8 cellular contexts compared by ENCODE assay signal in the genomic region with DNA sequence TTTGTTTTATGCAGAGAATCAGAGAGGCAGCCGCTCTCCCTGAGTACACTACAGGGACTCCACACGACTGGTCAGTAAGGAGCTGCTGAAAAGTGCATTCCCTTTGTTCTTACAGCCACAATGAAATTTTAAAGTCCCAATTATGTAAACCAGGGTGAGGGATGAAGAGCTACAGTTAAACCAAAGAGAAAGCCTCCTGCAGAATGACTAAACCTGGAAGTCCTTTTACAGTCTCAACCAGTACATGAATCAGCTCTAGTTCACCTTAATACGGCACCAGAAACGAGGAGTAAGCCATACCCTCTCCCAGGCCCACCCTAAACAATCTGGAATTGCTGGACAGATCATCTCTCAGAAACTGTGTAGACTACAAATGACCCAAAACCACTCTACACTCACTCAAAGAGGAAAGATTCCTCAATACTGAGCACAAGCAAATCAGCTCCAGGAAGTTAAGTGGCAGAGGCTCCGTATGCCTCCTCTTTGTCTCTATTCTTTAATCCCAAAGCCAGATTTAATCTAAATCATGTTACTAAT.
DNase-seq lines count a peak whose midpoint lies in the region; ATAC-seq lines count a peak whose summit lies in the region.

No MANE protein-coding gene starts in this region.

- H3K79me2 ChIP-seq in mesendoderm (ENCODE audit: control insufficient read depth, insufficient read depth, low read length) (peaks cover 28% of the 10 kb centered on the region), Karpas-422 (ENCODE audit: low read length) (no peaks in the 10 kb centered on the region)

- intact Hi-C loops in Right ventricle myocardium superior (cut with DNase I) (loop anchor here (5.0 kb wide), 1 partner anchor 158 kb away; no protein-coding TSS in a partner anchor), cardiac septum (cut with DNase I) (loop anchor here (5.0 to 10.0 kb wide), 2 partner anchors 73 to 151 kb away; no protein-coding TSS in a partner anchor), posterior vena cava (cut with DNase I) (loop anchor here in 1 of 2 donors (5.0 kb wide), 1 partner anchor 207 kb away; no protein-coding TSS in a partner anchor)

- peak overlapping the region; percentile 78 for H3K56ac ChIP-seq in mesendoderm (ENCODE audit: low read length)

- H4K8ac ChIP-seq in mesendoderm (ENCODE audit: low read depth, low read length): no peak overlapping the region

- peaks cover 25% of the 10 kb centered on the region for H3K79me1 ChIP-seq in mesendoderm (ENCODE audit: low read length)

- H4K5ac ChIP-seq in mesendoderm (ENCODE audit: low read length): no peak overlapping the region

- no peak overlapping the region for H3K4me3 ChIP-seq in mesendoderm (ENCODE audit: low read length)
- H3K4me3 ChIP-seq in Karpas-422 (ENCODE audit: low read length): no peak overlapping the region

- H2AFZ ChIP-seq in Karpas-422 (ENCODE audit: low read length): no peak overlapping the region

- peak overlapping the region; percentile 76 for H3K27ac ChIP-seq in mesendoderm (ENCODE audit: low read depth, low read length)
- H3K27ac ChIP-seq in Karpas-422 (ENCODE audit: low read length): no peak overlapping the region

- H2BK120ac ChIP-seq in mesendoderm (ENCODE audit: low read depth, low read length): no peak overlapping the region

- H2BK5ac ChIP-seq in mesendoderm (ENCODE audit: low read length): no peak overlapping the region

- H3K23ac ChIP-seq in mesendoderm (ENCODE audit: low read length): no peak overlapping the region

- no peaks in the 10 kb centered on the region for H3K27me3 ChIP-seq in mesendoderm (ENCODE audit: insufficient read depth, low read length, poor library complexity)
- no peaks in the 10 kb centered on the region for H3K27me3 ChIP-seq in Karpas-422 (ENCODE audit: low read length)

- WGBS in mesendoderm (ENCODE audit: extremely low coverage, insufficient coverage, low lambda C conversion rate): no CpG with 5 or more reads among the region's 5 CpGs

- H3K18ac ChIP-seq in mesendoderm (ENCODE audit: low read length): peak overlapping the region; percentile 82

- no peak overlapping the region for H3K4ac ChIP-seq in mesendoderm (ENCODE audit: low read depth, low read length)

- H2BK15ac ChIP-seq in mesendoderm (replicated peaks; ENCODE audit: low read depth): no peak overlapping the region

- peaks cover 20% of the 10 kb centered on the region for H3K4me1 ChIP-seq in mesendoderm (ENCODE audit: control insufficient read depth, low read depth, low read length)
- peaks cover 13% of the 10 kb centered on the region for H3K4me1 ChIP-seq in Karpas-422 (ENCODE audit: low read length)

- H3K4me2 ChIP-seq in mesendoderm (ENCODE audit: low read length): no peak overlapping the region
- no peak overlapping the region for H3K4me2 ChIP-seq in Karpas-422 (ENCODE audit: low read depth, low read length, poor library complexity, severe bottlenecking)

- peaks cover 40% of the 10 kb centered on the region for H4K20me1 ChIP-seq in Karpas-422 (ENCODE audit: insufficient read depth, low read depth, low read length)

- DNase-seq in Right ventricle myocardium superior: no peak
- DNase-seq in cardiac septum (ENCODE audit: low spot score): no peak
- peak; percentile 52 for DNase-seq in cerebellar cortex (ENCODE audit: low spot score)
- DNase-seq in mesendoderm: peak; percentile 31
- DNase-seq in stimulated activated CD4-positive, alpha-beta T cell treated with anti-CD3 and anti-CD28 coated beads, Interleukin-2, amount 100 ng/mL, for 48 hours: no peak
- no peak for DNase-seq in posterior vena cava (ENCODE audit: low spot score)
- no peak for DNase-seq in Karpas-422
- no peak for DNase-seq in occipital lobe (lab: John Stamatoyannopoulos, UW)

- no peaks in the 10 kb centered on the region for H3K9me2 ChIP-seq in Karpas-422 (replicated peaks; ENCODE audit: insufficient read depth, low read length)

- H3K9ac ChIP-seq in mesendoderm (ENCODE audit: low read length) (peak overlapping the region; percentile 54), Karpas-422 (ENCODE audit: low read length) (no peak overlapping the region)

- H3K36me3 ChIP-seq in mesendoderm (ENCODE audit: control insufficient read depth, insufficient read depth, low read length) (no peaks in the 10 kb centered on the region), Karpas-422 (ENCODE audit: insufficient read depth, low read length) (no peaks in the 10 kb centered on the region)

- ATAC-seq in Right ventricle myocardium superior (ENCODE audit: poor library complexity): peak; percentile 5

- no peaks in the 10 kb centered on the region for H3K9me3 ChIP-seq in Karpas-422 (ENCODE audit: low read length)

- H2AK5ac ChIP-seq in mesendoderm (ENCODE audit: low read length): no peak overlapping the region

Comparison
In these comparisons a context has a peak if more than half of its experiments do, and no peak if none do; other contexts are left out.
1. DNase-seq: peak in cerebellar cortex (single experiment) and mesendoderm (single experiment); none in Right ventricle myocardium superior (single experiment), cardiac septum (single experiment), stimulated activated CD4-positive, alpha-beta T cell treated with anti-CD3 and anti-CD28 coated beads, Interleukin-2, amount 100 ng/mL, for 48 hours (0 of 2), posterior vena cava (single experiment), Karpas-422 (single experiment) and occipital lobe (single experiment).